18 cellular contexts compared by ENCODE assay signal in genomic region chr4:53907772-53908171, GRCh38.
DNase-seq lines count a peak whose midpoint lies in the region; ATAC-seq and TF ChIP-seq lines count a peak whose summit lies in the region.
"Had no signal": no experiment of that assay in that cellular context is flagged by ENCODE, and none has a peak within 500 bp of the region (broad histone marks: within the 10 kb centered on the region; RNA-seq: fewer than 3 reads in every experiment).

No MANE protein-coding gene starts in this region.

- H3K27me3 Mint-ChIP-seq in activated T-helper 2 cell treated with anti-CD3 and anti-CD28 coated beads, Interferon-gamma antibody, Interleukin-2, Interleukin-4, amounts not matched to agents 10 μg/mL and 5 μg/mL and 100 μg/mL, durations not matched to agents 14 hours and 24 hours and 36 hours (ENCODE audit: low read depth), result peaks cover 47% of the 10 kb centered on the region

- H3K36me3 Mint-ChIP-seq in activated T-helper 2 cell treated with anti-CD3 and anti-CD28 coated beads, Interferon-gamma antibody, Interleukin-2, Interleukin-4, amounts not matched to agents 10 μg/mL and 5 μg/mL and 100 μg/mL, durations not matched to agents 14 hours and 24 hours and 36 hours (ENCODE audit: low read depth), result no peaks in the 10 kb centered on the region

- no peak overlapping the region for H3K27ac Mint-ChIP-seq in activated T-helper 2 cell treated with anti-CD3 and anti-CD28 coated beads, Interferon-gamma antibody, Interleukin-2, Interleukin-4, amounts not matched to agents 10 μg/mL and 5 μg/mL and 100 μg/mL, durations not matched to agents 14 hours and 24 hours and 36 hours

- H2AFZ ChIP-seq in smooth muscle cell (ENCODE audit: low read depth), result no peak overlapping the region

- H3K36me3 ChIP-seq in adipocyte (ENCODE audit: control insufficient read depth, insufficient read depth, low read length, severe bottlenecking) (no peaks in the 10 kb centered on the region), smooth muscle cell (ENCODE audit: low read depth) (no peaks in the 10 kb centered on the region), sigmoid colon (no peaks in the 10 kb centered on the region)
- H3K36me3 ChIP-seq: MG63 had no signal

- peak overlapping the region; percentile 18 for H3K27ac ChIP-seq in foreskin keratinocyte
- H3K27ac ChIP-seq in smooth muscle cell (ENCODE audit: low read depth), result peak overlapping the region; percentile 91
- peak overlapping the region in 1 of 4 donors; percentile 42 for H3K27ac ChIP-seq in sigmoid colon
- H3K27ac ChIP-seq: 22Rv1, C4-2B had no signal

- no peaks in the 10 kb centered on the region for H3K79me2 ChIP-seq in smooth muscle cell (ENCODE audit: low read depth)

- peaks cover 23% of the 10 kb centered on the region for H3F3A ChIP-seq in smooth muscle cell (ENCODE audit: low read depth)

- DNase-seq in NCI-H526 treated with DMSO at 0.1 percent for 48 hours (lab: John Stamatoyannopoulos, UW) (peak; percentile 58), NCI-H526 (lab: John Stamatoyannopoulos, UW) (no peak), adipocyte (ENCODE audit: low read depth) (no peak), foreskin keratinocyte (peak in 1 of 2 donors; percentile 74), smooth muscle cell (lab: John Stamatoyannopoulos, UW; ENCODE audit: unreplicated experiment) (no peak), sigmoid colon (no peak), midbrain (lab: John Stamatoyannopoulos, UW) (no peak)
- no peak for DNase-seq in activated T-helper 2 cell treated with anti-CD3 and anti-CD28 coated beads, Interferon-gamma antibody, Interleukin-2, Interleukin-4, amounts not matched to agents 10 μg/mL and 5 μg/mL and 100 μg/mL, durations not matched to agents 14 hours and 24 hours and 36 hours (ENCODE audit: low spot score)
- DNase-seq: AML-193, DMS79 treated with DMSO at 0.1 percent for 48 hours, H7, MG63, NCI-H1048, NCI-H1436 treated with DMSO at 0.1 percent for 48 hours, NCI-H2029, NCI-H446 had no signal

- H3K4me3 Mint-ChIP-seq in activated T-helper 2 cell treated with anti-CD3 and anti-CD28 coated beads, Interferon-gamma antibody, Interleukin-2, Interleukin-4, amounts not matched to agents 10 μg/mL and 5 μg/mL and 100 μg/mL, durations not matched to agents 14 hours and 24 hours and 36 hours (ENCODE audit: low read depth), result no peak overlapping the region

- peak overlapping the region; percentile 85 for H3K9ac ChIP-seq in adipocyte (ENCODE audit: low read length)
- H3K9ac ChIP-seq in smooth muscle cell (ENCODE audit: low read depth), result peak overlapping the region; percentile 64

- H3K9me3 ChIP-seq in adipocyte (ENCODE audit: control insufficient read depth, low read length), result no peaks in the 10 kb centered on the region
- no peaks in the 10 kb centered on the region for H3K9me3 ChIP-seq in smooth muscle cell (replicated peaks; ENCODE audit: low read depth)
- no peaks in the 10 kb centered on the region for H3K9me3 ChIP-seq in sigmoid colon
- H3K9me3 ChIP-seq: MG63 had no signal

- 66% methylated on average over 5 of the region's 5 CpGs for WGBS in smooth muscle cell (ENCODE audit: low lambda C conversion rate)
- WGBS in sigmoid colon, 2 donors, result 66 to 80% methylated on average over 5 of the region's 5 CpGs

- TF ChIP-seq POLR2A in sigmoid colon (IDR thresholded peaks at IDR 0.05), result no peak

- H3K4me1 Mint-ChIP-seq in activated T-helper 2 cell treated with anti-CD3 and anti-CD28 coated beads, Interferon-gamma antibody, Interleukin-2, Interleukin-4, amounts not matched to agents 10 μg/mL and 5 μg/mL and 100 μg/mL, durations not matched to agents 14 hours and 24 hours and 36 hours (ENCODE audit: low read depth), result peaks cover 11% of the 10 kb centered on the region

- H3K4me3 ChIP-seq in adipocyte (ENCODE audit: low read length) (no peak overlapping the region), smooth muscle cell (peak overlapping the region; percentile 42), sigmoid colon (no peak overlapping the region)

- H4K20me1 ChIP-seq in smooth muscle cell (ENCODE audit: low read depth), result no peaks in the 10 kb centered on the region

- H3K4me2 ChIP-seq in smooth muscle cell, result peak overlapping the region; percentile 78

- peak; percentile 54 for ATAC-seq in foreskin keratinocyte

- TF ChIP-seq CTCF in foreskin keratinocyte (conservative IDR thresholded peaks at IDR 0.05) (no peak), smooth muscle cell (IDR thresholded peaks at IDR 0.05; ENCODE audit: borderline replicate concordance, insufficient read depth, poor library complexity, severe bottlenecking) (no peak), sigmoid colon (IDR thresholded peaks at IDR 0.05) (no peak)

- H3K4me1 ChIP-seq in adipocyte (ENCODE audit: control insufficient read depth, insufficient read depth, low read length) (peaks cover 49% of the 10 kb centered on the region), foreskin keratinocyte (peaks cover 15% of the 10 kb centered on the region), smooth muscle cell (ENCODE audit: low read depth) (peaks cover 14% of the 10 kb centered on the region), sigmoid colon (peaks cover 0 to 23% (median 16%) of the 10 kb centered on the region in 4 donors)

- no peaks in the 10 kb centered on the region for H3K9me3 Mint-ChIP-seq in activated T-helper 2 cell treated with anti-CD3 and anti-CD28 coated beads, Interferon-gamma antibody, Interleukin-2, Interleukin-4, amounts not matched to agents 10 μg/mL and 5 μg/mL and 100 μg/mL, durations not matched to agents 14 hours and 24 hours and 36 hours

- TF ChIP-seq EP300 in sigmoid colon (IDR thresholded peaks at IDR 0.05), result no peak

- intact Hi-C loops in activated T-helper 2 cell treated with anti-CD3 and anti-CD28 coated beads, Interferon-gamma antibody, Interleukin-2, Interleukin-4, amounts not matched to agents 10 μg/mL and 5 μg/mL and 100 μg/mL, durations not matched to agents 14 hours and 24 hours and 36 hours (cut with micrococcal nuclease), result loop anchor here (1.0 to 5.0 kb wide), 4 partner anchors 193 to 710 kb away; partner anchors contain the start of gene GSX2
- intact Hi-C loops in sigmoid colon (cut with DNase I), result loop anchor here (1.0 to 10.0 kb wide), 4 partner anchors 201 to 713 kb away; no protein-coding TSS in a partner anchor

- H3K27me3 ChIP-seq in adipocyte (replicated peaks; ENCODE audit: control insufficient read depth, insufficient read depth, low read length) (no peaks in the 10 kb centered on the region), foreskin keratinocyte (no peaks in the 10 kb centered on the region), smooth muscle cell (ENCODE audit: low read depth) (no peaks in the 10 kb centered on the region), sigmoid colon (peaks cover 0 to 55% (median 16%) of the 10 kb centered on the region in 3 donors)
- H3K27me3 ChIP-seq: MG63 had no signal
